Comparison of ENCODE assay signal across 8 cellular contexts in the genomic region with DNA sequence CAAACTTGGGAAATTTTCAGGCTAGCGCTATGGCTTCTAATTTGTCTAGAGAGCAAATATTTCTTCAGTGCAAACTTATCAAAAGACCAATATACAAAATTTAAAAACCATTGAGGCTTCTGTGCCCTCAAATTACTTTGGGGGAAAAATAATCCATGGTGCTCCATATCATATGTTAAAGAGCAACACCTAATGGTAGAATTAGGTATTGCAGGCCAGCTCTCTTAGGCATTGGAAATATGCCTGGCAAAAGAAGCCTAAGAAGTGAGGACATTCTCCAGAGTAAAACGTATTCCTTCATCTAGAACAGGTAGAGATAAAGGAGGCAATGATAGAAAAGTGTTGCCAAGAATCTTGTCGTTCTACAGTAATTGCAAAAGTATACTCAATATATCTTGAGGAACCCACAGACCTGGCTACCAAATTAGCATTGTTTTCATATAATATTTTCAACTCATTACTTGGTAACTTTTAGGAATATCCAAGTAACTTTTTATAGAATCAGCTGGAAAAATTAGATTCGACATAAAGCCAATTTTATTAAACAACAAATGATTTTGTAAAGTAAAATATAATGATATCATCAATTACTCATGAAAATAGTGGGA.
DNase-seq lines count a peak whose midpoint lies in the region; ATAC-seq and TF ChIP-seq lines count a peak whose summit lies in the region.

No MANE protein-coding gene starts in this region.

- no peaks in the 10 kb centered on the region for H3K4me1 Mint-ChIP-seq in activated CD4-positive, alpha-beta T cell treated with anti-CD3 and anti-CD28 coated beads, Interleukin-2, amount 10 ng/mL, durations not matched to agents 24 days and 14 days

- H3K4me3 ChIP-seq in fibroblast of the aortic adventitia (ENCODE audit: low read depth, low read length) (no peak overlapping the region), thoracic aorta (no peak overlapping the region)

- H3K9me3 ChIP-seq in thoracic aorta, result peaks cover 2% of the 10 kb centered on the region

- no peak overlapping the region for H3K27ac Mint-ChIP-seq in activated CD4-positive, alpha-beta T cell treated with anti-CD3 and anti-CD28 coated beads, Interleukin-2, amount 10 ng/mL, durations not matched to agents 24 days and 14 days

- H3K27me3 Mint-ChIP-seq in activated CD4-positive, alpha-beta T cell treated with anti-CD3 and anti-CD28 coated beads, Interleukin-2, amount 10 ng/mL, durations not matched to agents 24 days and 14 days, result peaks cover 3% of the 10 kb centered on the region

- H3K36me3 ChIP-seq in thoracic aorta, result no peaks in the 10 kb centered on the region

- H3K36me3 Mint-ChIP-seq in activated CD4-positive, alpha-beta T cell treated with anti-CD3 and anti-CD28 coated beads, Interleukin-2, amount 10 ng/mL, durations not matched to agents 24 days and 14 days (ENCODE audit: low read depth), result no peaks in the 10 kb centered on the region

- TF ChIP-seq CTCF in fibroblast of the aortic adventitia (IDR thresholded peaks at IDR 0.05; ENCODE audit: insufficient read depth, low read length) (peak; percentile 66), thoracic aorta (IDR thresholded peaks at IDR 0.05) (peak; percentile 35)

- peaks cover 1% of the 10 kb centered on the region for H3K9me3 Mint-ChIP-seq in activated CD4-positive, alpha-beta T cell treated with anti-CD3 and anti-CD28 coated beads, Interleukin-2, amount 10 ng/mL, durations not matched to agents 24 days and 14 days

- no peak overlapping the region for H3K27ac ChIP-seq in thoracic aorta

- intact Hi-C loops in activated CD4-positive, alpha-beta T cell treated with anti-CD3 and anti-CD28 coated beads, Interleukin-2, amount 10 ng/mL, durations not matched to agents 24 days and 14 days (cut with micrococcal nuclease), result loop anchor here (5.0 kb wide), 1 partner anchor 850 kb away; no protein-coding TSS in a partner anchor

- H3K4me1 ChIP-seq in thoracic aorta (ENCODE audit: control insufficient read depth in 1 of 2, low read depth in 2 of 2), result no peaks in the 10 kb centered on the region

- no peak overlapping the region for H3K4me3 Mint-ChIP-seq in activated CD4-positive, alpha-beta T cell treated with anti-CD3 and anti-CD28 coated beads, Interleukin-2, amount 10 ng/mL, durations not matched to agents 24 days and 14 days

- peak; percentile 61 for DNase-seq in activated CD4-positive, alpha-beta T cell treated with anti-CD3 and anti-CD28 coated beads, Interleukin-2, amount 10 ng/mL, durations not matched to agents 24 days and 14 days
- no peak for DNase-seq in activated CD4-positive, alpha-beta T cell treated with anti-CD3 and anti-CD28 coated beads for 1 hour
- DNase-seq in NCI-H526 treated with DMSO at 0.1 percent for 48 hours (lab: John Stamatoyannopoulos, UW) (peak; percentile 13), fibroblast of the aortic adventitia (ENCODE audit: low read depth) (peak; percentile 3), thoracic aorta (ENCODE audit: low spot score) (no peak), NCI-H1436 (lab: John Stamatoyannopoulos, UW) (no peak), NCI-H2107 (lab: John Stamatoyannopoulos, UW) (no peak)

- ATAC-seq in thoracic aorta (ENCODE audit: insufficient number of reproducible peaks, low FRiP score, low read depth) (no peak), HG03378 (IDR thresholded peaks at IDR 0.05; ENCODE audit: unreplicated experiment) (no peak)

- H3K27me3 ChIP-seq in thoracic aorta (replicated peaks; ENCODE audit: insufficient read depth), result no peaks in the 10 kb centered on the region

Comparison
In these comparisons a context has a peak if more than half of its experiments do, and no peak if none do; other contexts are left out.
1. DNase-seq: peak in activated CD4-positive, alpha-beta T cell treated with anti-CD3 and anti-CD28 coated beads, Interleukin-2, amount 10 ng/mL, durations not matched to agents 24 days and 14 days (single experiment), NCI-H526 treated with DMSO at 0.1 percent for 48 hours (single experiment) and fibroblast of the aortic adventitia (single experiment); none in activated CD4-positive, alpha-beta T cell treated with anti-CD3 and anti-CD28 coated beads for 1 hour (single experiment), thoracic aorta (single experiment), NCI-H1436 (single experiment) and NCI-H2107 (single experiment).